Comparison of ENCODE assay signal across 10 cellular contexts in genomic region chr11:61011950-61012830, GRCh38. TPM values are rescaled to one million over a fixed set of nuclear protein-coding genes. Genes with fewer than 3 reads are reported as not detected.
DNase-seq lines count a peak whose midpoint lies in the region; ATAC-seq and TF ChIP-seq lines count a peak whose summit lies in the region.
"Had no signal": no experiment of that assay in that cellular context is flagged by ENCODE, and none has a peak within 500 bp of the region (broad histone marks: within the 10 kb centered on the region; RNA-seq: fewer than 3 reads in every experiment).

No MANE protein-coding gene starts in this region.

- no peak for TF ChIP-seq CTCF in brain (conservative IDR thresholded peaks at IDR 0.05)

- DNase-seq in activated CD4-positive, alpha-beta T cell treated with anti-CD3 and anti-CD28 coated beads, Interleukin-2, amount 10 ng/mL, durations not matched to agents 24 days and 14 days: no peak
- no peak for DNase-seq in activated CD4-positive, alpha-beta T cell treated with anti-CD3 and anti-CD28 coated beads for 4 hours
- DNase-seq in MV-4-11 (lab: John Stamatoyannopoulos, UW) (peak; percentile 71), sciatic nerve (ENCODE audit: low spot score) (no peak), amniotic stem cell (lab: John Stamatoyannopoulos, UW) (no peak), NCI-H1930 (lab: John Stamatoyannopoulos, UW) (no peak)
- DNase-seq: NCI-H1092 treated with DMSO at 0.1 percent for 48 hours, NCI-H82 had no signal

- ATAC-seq in sciatic nerve (peak; percentile 31), HG02642 (IDR thresholded peaks at IDR 0.05; ENCODE audit: poor library complexity, unreplicated experiment) (no peak)

- intact Hi-C loops in activated CD4-positive, alpha-beta T cell treated with anti-CD3 and anti-CD28 coated beads, Interleukin-2, amount 10 ng/mL, durations not matched to agents 24 days and 14 days (cut with micrococcal nuclease): no loop called here
- intact Hi-C loops in sciatic nerve (cut with DNase I): no loop called here

- peaks cover 38% of the 10 kb centered on the region for H3K4me1 Mint-ChIP-seq in activated CD4-positive, alpha-beta T cell treated with anti-CD3 and anti-CD28 coated beads, Interleukin-2, amount 10 ng/mL, durations not matched to agents 24 days and 14 days
- H3K4me1 Mint-ChIP-seq in brain: peaks cover 38% of the 10 kb centered on the region

- no peak overlapping the region for H3K4me3 Mint-ChIP-seq in activated CD4-positive, alpha-beta T cell treated with anti-CD3 and anti-CD28 coated beads, Interleukin-2, amount 10 ng/mL, durations not matched to agents 24 days and 14 days
- no peak overlapping the region for H3K4me3 Mint-ChIP-seq in brain

- no peaks in the 10 kb centered on the region for H3K27me3 Mint-ChIP-seq in activated CD4-positive, alpha-beta T cell treated with anti-CD3 and anti-CD28 coated beads, Interleukin-2, amount 10 ng/mL, durations not matched to agents 24 days and 14 days
- H3K27me3 Mint-ChIP-seq in brain: peaks cover 31% of the 10 kb centered on the region

- no peaks in the 10 kb centered on the region for H3K9me3 Mint-ChIP-seq in activated CD4-positive, alpha-beta T cell treated with anti-CD3 and anti-CD28 coated beads, Interleukin-2, amount 10 ng/mL, durations not matched to agents 24 days and 14 days
- no peaks in the 10 kb centered on the region for H3K9me3 Mint-ChIP-seq in brain

- peaks cover 82% of the 10 kb centered on the region for H3K36me3 Mint-ChIP-seq in activated CD4-positive, alpha-beta T cell treated with anti-CD3 and anti-CD28 coated beads, Interleukin-2, amount 10 ng/mL, durations not matched to agents 24 days and 14 days (ENCODE audit: low read depth)
- no peaks in the 10 kb centered on the region for H3K36me3 Mint-ChIP-seq in brain

- peak overlapping the region; percentile 67 for H3K27ac Mint-ChIP-seq in activated CD4-positive, alpha-beta T cell treated with anti-CD3 and anti-CD28 coated beads, Interleukin-2, amount 10 ng/mL, durations not matched to agents 24 days and 14 days
- H3K27ac Mint-ChIP-seq in brain: peak overlapping the region in 3 of 5 experiments; percentile 63 to 81 (median 80)

RNA-seq across cellular contexts. Expression of gene CD6, which starts 40.7 kb away (rescaled TPM):
- total RNA-seq in activated CD4-positive, alpha-beta T cell treated with anti-CD3 and anti-CD28 coated beads, Interleukin-2, amount 10 ng/mL, durations not matched to agents 24 days and 14 days: 416 and 421 TPM in 2 replicates
- 0.63 TPM for polyA plus RNA-seq in brain (ENCODE audit: insufficient read depth, low read depth, low replicate concordance)
- total RNA-seq in sciatic nerve: 2.5 TPM

Comparison
In these comparisons a context has a peak if more than half of its experiments do, and no peak if none do; other contexts are left out.
1. RNA of gene CD6, which starts 40.7 kb away (total RNA-seq): 416 to 421 TPM in activated CD4-positive, alpha-beta T cell treated with anti-CD3 and anti-CD28 coated beads, Interleukin-2, amount 10 ng/mL, durations not matched to agents 24 days and 14 days; 2.5 TPM in sciatic nerve (single experiment); every median in the first group is over 100 times any median in the second.